Comparison of ENCODE assay signal across 16 cellular contexts in genomic region chr13:53001871-53002270, GRCh38. TPM values are rescaled to one million over a fixed set of nuclear protein-coding genes. Genes with fewer than 3 reads are reported as not detected.
DNase-seq lines count a peak whose midpoint lies in the region; ATAC-seq, FAIRE-seq and TF ChIP-seq lines count a peak whose summit lies in the region.
"Had no signal": no experiment of that assay in that cellular context is flagged by ENCODE, and none has a peak within 500 bp of the region (broad histone marks: within the 10 kb centered on the region; RNA-seq: fewer than 3 reads in every experiment).

No MANE protein-coding gene starts in this region.

- H2AFZ ChIP-seq in hepatocyte = no peak overlapping the region

- H3K4me1 Mint-ChIP-seq in natural killer cell = peaks cover 25 to 36% of the 10 kb centered on the region in 2 donors
- H3K4me1 Mint-ChIP-seq: CD4-positive, CD25-positive, alpha-beta regulatory T cell had no signal

- H3K4me2 ChIP-seq in hepatocyte = no peak overlapping the region
- H3K4me2 ChIP-seq: BLaER1 treated with 17β-estradiol and CSF1 and Interleukin-3, amounts not matched to agents 10 nM and 100 nM had no signal

- no peaks in the 10 kb centered on the region for H4K20me1 ChIP-seq in hepatocyte (ENCODE audit: insufficient read depth, poor library complexity, severe bottlenecking)
- H4K20me1 ChIP-seq: BLaER1 treated with 17β-estradiol and CSF1 and Interleukin-3, amounts not matched to agents 10 nM and 100 nM had no signal

- H3K27ac Mint-ChIP-seq in natural killer cell = no peak overlapping the region
- H3K27ac Mint-ChIP-seq: CD4-positive, CD25-positive, alpha-beta regulatory T cell had no signal

- H3K4me3 ChIP-seq in HL-60 (replicated peaks; ENCODE audit: insufficient read depth, low read length) = no peak overlapping the region
- no peak overlapping the region for H3K4me3 ChIP-seq in hepatocyte
- no peak overlapping the region for H3K4me3 ChIP-seq in neutrophil (ENCODE audit: low read depth in 1 of 2, low read length in 1 of 2)
- H3K4me3 ChIP-seq: BLaER1 treated with 17β-estradiol and CSF1 and Interleukin-3, amounts not matched to agents 10 nM and 100 nM had no signal

- H3K27me3 Mint-ChIP-seq in natural killer cell (ENCODE audit: low read depth in 2 of 2) = no peaks in the 10 kb centered on the region
- H3K27me3 Mint-ChIP-seq: CD4-positive, CD25-positive, alpha-beta regulatory T cell had no signal

- TF ChIP-seq CTCF in HL-60 (IDR thresholded peaks at IDR 0.05; ENCODE audit: insufficient read depth, low read length) (no peak), hepatocyte (IDR thresholded peaks at IDR 0.05; ENCODE audit: poor library complexity) (no peak), neutrophil (IDR thresholded peaks at IDR 0.05) (no peak), natural killer cell (IDR thresholded peaks at IDR 0.05) (no peak)

- H3K27ac ChIP-seq in HL-60 (replicated peaks) (peak overlapping the region; percentile 66), hepatocyte (peak overlapping the region; percentile 16), neutrophil (peak overlapping the region; percentile 72)
- H3K27ac ChIP-seq: BLaER1 treated with 17β-estradiol and CSF1 and Interleukin-3, amounts not matched to agents 10 nM and 100 nM had no signal

- no peaks in the 10 kb centered on the region for H3K9me3 ChIP-seq in hepatocyte (ENCODE audit: low read depth)
- H3K9me3 ChIP-seq in neutrophil = no peaks in the 10 kb centered on the region

- no peak for ATAC-seq in natural killer cell

- H3K4me1 ChIP-seq in hepatocyte (ENCODE audit: insufficient read depth) = no peaks in the 10 kb centered on the region
- H3K4me1 ChIP-seq in neutrophil (ENCODE audit: control insufficient read depth in 1 of 2, insufficient read depth in 1 of 2, low read depth in 1 of 2, low read length in 1 of 2) = peaks cover 55 to 61% of the 10 kb centered on the region in 2 experiments

- intact Hi-C loops in natural killer cell (cut with micrococcal nuclease) = no loop called here

- H3K9me2 ChIP-seq in hepatocyte (replicated peaks; ENCODE audit: insufficient read depth) = no peaks in the 10 kb centered on the region

- H3K36me3 ChIP-seq in hepatocyte (replicated peaks; ENCODE audit: insufficient read depth, low read depth) = no peaks in the 10 kb centered on the region
- no peaks in the 10 kb centered on the region for H3K36me3 ChIP-seq in neutrophil
- H3K36me3 ChIP-seq: BLaER1 treated with 17β-estradiol and CSF1 and Interleukin-3, amounts not matched to agents 10 nM and 100 nM had no signal

- no peak for FAIRE-seq in GM19239 (lab: Jason Lieb, UNC)

- DNase-seq in HL-60 (ENCODE audit: low read depth in 1 of 2, low spot score in 1 of 2) (no peak), NCI-H82 treated with DMSO at 0.1 percent for 48 hours (lab: John Stamatoyannopoulos, UW; ENCODE audit: unreplicated experiment) (peak; percentile 54), hepatocyte (ENCODE audit: low spot score) (no peak), natural killer cell (no peak), NCI-H128 (lab: John Stamatoyannopoulos, UW; ENCODE audit: unreplicated experiment) (no peak), GM19239 (ENCODE audit: insufficient read length, low spot score) (no peak)
- DNase-seq: ACHN; CD4-positive, CD25-positive, alpha-beta regulatory T cell; DMS53; GF-D8; HCEC 1CT had no signal

- H3K9me3 Mint-ChIP-seq in natural killer cell = no peaks in the 10 kb centered on the region

- no peaks in the 10 kb centered on the region for H3K36me3 Mint-ChIP-seq in natural killer cell
- H3K36me3 Mint-ChIP-seq: CD4-positive, CD25-positive, alpha-beta regulatory T cell had no signal

- H3K4me3 Mint-ChIP-seq in natural killer cell = no peak overlapping the region
- H3K4me3 Mint-ChIP-seq: CD4-positive, CD25-positive, alpha-beta regulatory T cell had no signal

- H3K79me2 ChIP-seq in hepatocyte = no peaks in the 10 kb centered on the region

- H3K27me3 ChIP-seq in HL-60 (ENCODE audit: insufficient read depth, poor library complexity, severe bottlenecking) (peaks cover 7% of the 10 kb centered on the region), hepatocyte (peaks cover 7% of the 10 kb centered on the region), neutrophil (no peaks in the 10 kb centered on the region)
- H3K27me3 ChIP-seq: BLaER1 treated with 17β-estradiol and CSF1 and Interleukin-3, amounts not matched to agents 10 nM and 100 nM had no signal

RNA-seq across cellular contexts. Expression of gene OLFM4, which starts 26.7 kb away (rescaled TPM):
- total RNA-seq in hepatocyte (18.3 and 20.7 TPM in 2 replicates), natural killer cell (not detected)
- polyA plus RNA-seq in hepatocyte = 4.5 and 11.1 TPM in 2 replicates
- total RNA-seq: A172; CD4-positive, CD25-positive, alpha-beta regulatory T cell; H4; HT-29 had no signal
- polyA plus RNA-seq: CD4-positive, CD25-positive, alpha-beta regulatory T cell had no signal

Comparison
In these comparisons a context has a peak if more than half of its experiments do, and no peak if none do; other contexts are left out.
1. H3K27ac ChIP-seq: peak in every context shown above with its lines; median percentile 72 in neutrophil; 66 in HL-60; 16 in hepatocyte.
2. RNA of gene OLFM4, which starts 26.7 kb away (total RNA-seq): 18.3 to 20.7 TPM in hepatocyte; not detected in natural killer cell; every median in the first group is over 10 times any median in the second.